In genomic region chr12:58504539-58504938, GRCh38 we compare ENCODE assay signal across 19 cellular contexts.
A peak's percentile ranks its signal among the peaks of the same experiment; 100 is the strongest.
DNase-seq lines count a peak whose midpoint lies in the region; ATAC-seq, FAIRE-seq and TF ChIP-seq lines count a peak whose summit lies in the region.
"Had no signal": no experiment of that assay in that cellular context is flagged by ENCODE, and none has a peak within 500 bp of the region (broad histone marks: within the 10 kb centered on the region; RNA-seq: fewer than 3 reads in every experiment).

No MANE protein-coding gene starts in this region.

- H4K20me1 ChIP-seq in astrocyte (ENCODE audit: insufficient read depth, low read length) = no peaks in the 10 kb centered on the region

- H2BK120ac ChIP-seq in mesenchymal stem cell (ENCODE audit: low read depth, low read length) = no peak overlapping the region

- no peak overlapping the region for H2AFZ ChIP-seq in astrocyte (ENCODE audit: low read depth, low read length)
- H2AFZ ChIP-seq in mesenchymal stem cell (ENCODE audit: low read depth, low read length) = no peak overlapping the region

- DNase-seq in DMS53 (lab: John Stamatoyannopoulos, UW) (peak; percentile 90), LHCN-M2 (ENCODE audit: low read depth) (peak; percentile 73), astrocyte (ENCODE audit: low read depth) (peak; percentile 56), mesenchymal stem cell (peak; percentile 73), left lobe of liver (ENCODE audit: low spot score) (no peak), activated gamma-delta T cell (lab: John Stamatoyannopoulos, UW) (no peak), NCI-H526 (lab: John Stamatoyannopoulos, UW) (no peak), NCI-H526 treated with DMSO at 0.1 percent for 48 hours (lab: John Stamatoyannopoulos, UW) (no peak)
- DNase-seq: activated CD4-positive, CD25-positive, alpha-beta regulatory T cell treated with anti-CD3 and anti-CD28 coated beads, Interleukin-2, amount 50 U/mL, for 72 hours; activated T-cell treated with anti-CD3 and anti-CD28 coated beads for 4 hours; C1 segment of cervical spinal cord; GF-D8; MM.1S; NCI-H2107; right cardiac atrium; stimulated activated CD4-positive, alpha-beta T cell treated with anti-CD3 and anti-CD28 coated beads, Interleukin-4, amount 100 ng/mL, for 24 hours had no signal

- H3K27ac ChIP-seq in astrocyte (ENCODE audit: low read depth, low read length) (peak overlapping the region; percentile 11), mesenchymal stem cell (ENCODE audit: low read length, poor library complexity, severe bottlenecking) (no peak overlapping the region)

- no peak overlapping the region for H3K14ac ChIP-seq in mesenchymal stem cell (ENCODE audit: low read length in 2 of 2)

- no peak overlapping the region for H2BK12ac ChIP-seq in mesenchymal stem cell (ENCODE audit: low read length in 2 of 2)

- H3K36me3 ChIP-seq in astrocyte (ENCODE audit: insufficient read depth, low read length) (no peaks in the 10 kb centered on the region), mesenchymal stem cell (ENCODE audit: control insufficient read depth in 1 of 2, insufficient read depth in 2 of 2, low read depth in 1 of 2, low read length in 2 of 2) (no peaks in the 10 kb centered on the region)

- no peaks in the 10 kb centered on the region for H3K79me1 ChIP-seq in mesenchymal stem cell (replicated peaks; ENCODE audit: low read length, poor library complexity, severe bottlenecking)

- FAIRE-seq in astrocyte (lab: Jason Lieb, UNC) = no peak
- FAIRE-seq: H1 had no signal

- peaks cover 5% of the 10 kb centered on the region for H3K9me3 Mint-ChIP-seq in astrocyte (ENCODE audit: unreplicated experiment)

- TF ChIP-seq CTCF in astrocyte (IDR thresholded peaks at IDR 0.05; ENCODE audit: insufficient read depth, low read depth, low read length) = no peak

- H3K4me1 ChIP-seq in astrocyte (ENCODE audit: insufficient read depth, low read length) = peaks cover 21% of the 10 kb centered on the region
- H3K4me1 ChIP-seq in mesenchymal stem cell (ENCODE audit: control insufficient read depth, insufficient read depth, low read depth, low read length) = no peaks in the 10 kb centered on the region

- H4K8ac ChIP-seq in mesenchymal stem cell (ENCODE audit: low read length) = no peak overlapping the region

- no peak for ATAC-seq in left lobe of liver
- ATAC-seq: right cardiac atrium; stimulated activated effector memory CD8-positive, alpha-beta T cell treated with anti-CD3 and anti-CD28 coated beads, Interleukin-12 subunit alpha, Interleukin-12 subunit beta, amount 100 ng/mL, for 72 hours had no signal

- H3K79me2 ChIP-seq in astrocyte (ENCODE audit: insufficient read depth, low read length) = no peaks in the 10 kb centered on the region

- H2BK5ac ChIP-seq in mesenchymal stem cell (ENCODE audit: low read depth, low read length, poor library complexity, severe bottlenecking) = no peak overlapping the region

- no peaks in the 10 kb centered on the region for H3K27me3 Mint-ChIP-seq in astrocyte (ENCODE audit: low read depth, unreplicated experiment)

- no peak overlapping the region for H3K4me3 Mint-ChIP-seq in astrocyte (ENCODE audit: unreplicated experiment)
- H3K4me3 Mint-ChIP-seq: nephron; stimulated activated effector memory CD8-positive, alpha-beta T cell treated with anti-CD3 and anti-CD28 coated beads, Interleukin-12 subunit alpha, Interleukin-12 subunit beta, amount 100 ng/mL, for 72 hours had no signal

- H3K4ac ChIP-seq in mesenchymal stem cell (ENCODE audit: low read depth in 1 of 2, low read length in 2 of 2) = no peak overlapping the region

- H3K18ac ChIP-seq in mesenchymal stem cell (ENCODE audit: low read depth in 1 of 2, low read length in 2 of 2) = no peak overlapping the region

- H3K27ac Mint-ChIP-seq in astrocyte (ENCODE audit: unreplicated experiment) = peak overlapping the region; percentile 87
- H3K27ac Mint-ChIP-seq: nephron; stimulated activated effector memory CD8-positive, alpha-beta T cell treated with anti-CD3 and anti-CD28 coated beads, Interleukin-12 subunit alpha, Interleukin-12 subunit beta, amount 100 ng/mL, for 72 hours had no signal

- H3K4me3 ChIP-seq in astrocyte (ENCODE audit: insufficient read depth, low read depth, low read length) = no peak overlapping the region
- H3K4me3 ChIP-seq in mesenchymal stem cell (ENCODE audit: insufficient read depth in 1 of 2, low read depth in 1 of 2, low read length in 2 of 2) = no peak overlapping the region

- peaks cover 4% of the 10 kb centered on the region for H3K36me3 Mint-ChIP-seq in astrocyte (ENCODE audit: low read depth, unreplicated experiment)
- H3K36me3 Mint-ChIP-seq: stimulated activated effector memory CD8-positive, alpha-beta T cell treated with anti-CD3 and anti-CD28 coated beads, Interleukin-12 subunit alpha, Interleukin-12 subunit beta, amount 100 ng/mL, for 72 hours had no signal

- no peak overlapping the region for H3K4me2 ChIP-seq in astrocyte (ENCODE audit: low read length)
- no peak overlapping the region for H3K4me2 ChIP-seq in mesenchymal stem cell (ENCODE audit: low read length, poor library complexity, severe bottlenecking)

- peaks cover 64% of the 10 kb centered on the region for H3K4me1 Mint-ChIP-seq in astrocyte (ENCODE audit: low read depth, unreplicated experiment)
- H3K4me1 Mint-ChIP-seq: nephron; stimulated activated effector memory CD8-positive, alpha-beta T cell treated with anti-CD3 and anti-CD28 coated beads, Interleukin-12 subunit alpha, Interleukin-12 subunit beta, amount 100 ng/mL, for 72 hours had no signal

- H3K9ac ChIP-seq in astrocyte (ENCODE audit: low read length) = no peak overlapping the region
- H3K9ac ChIP-seq in mesenchymal stem cell (ENCODE audit: low read length) = no peak overlapping the region

- H3K9me3 ChIP-seq in astrocyte (ENCODE audit: insufficient read depth, low read depth, low read length) (no peaks in the 10 kb centered on the region), mesenchymal stem cell (ENCODE audit: control insufficient read depth, low read length) (peaks cover 5% of the 10 kb centered on the region)

- no peak overlapping the region for H2BK15ac ChIP-seq in mesenchymal stem cell (ENCODE audit: low read depth, poor library complexity, severe bottlenecking)

- no peak overlapping the region for H4K91ac ChIP-seq in mesenchymal stem cell (ENCODE audit: low read length)

- H3K27me3 ChIP-seq in astrocyte (ENCODE audit: insufficient read depth, low read length) = no peaks in the 10 kb centered on the region
- H3K27me3 ChIP-seq in mesenchymal stem cell (ENCODE audit: control insufficient read depth in 1 of 2, insufficient read depth in 1 of 2, low read length in 2 of 2) = no peaks in the 10 kb centered on the region

- WGBS in mesenchymal stem cell = 0% methylated on average over 1 of the region's 3 CpGs

- no peak overlapping the region for H2AK5ac ChIP-seq in mesenchymal stem cell (ENCODE audit: low read length, severe bottlenecking)

- no peak overlapping the region for H3K23ac ChIP-seq in mesenchymal stem cell (ENCODE audit: low read length in 2 of 2)

Comparison
In these comparisons a context has a peak if more than half of its experiments do, and no peak if none do; other contexts are left out.
1. DNase-seq: peak in DMS53 (single experiment), LHCN-M2 (single experiment), astrocyte (single experiment) and mesenchymal stem cell (single experiment); none in left lobe of liver (single experiment), activated gamma-delta T cell (single experiment), NCI-H526 (0 of 2) and NCI-H526 treated with DMSO at 0.1 percent for 48 hours (single experiment).